Comparison of ENCODE assay signal across 8 cellular contexts in the genomic region with DNA sequence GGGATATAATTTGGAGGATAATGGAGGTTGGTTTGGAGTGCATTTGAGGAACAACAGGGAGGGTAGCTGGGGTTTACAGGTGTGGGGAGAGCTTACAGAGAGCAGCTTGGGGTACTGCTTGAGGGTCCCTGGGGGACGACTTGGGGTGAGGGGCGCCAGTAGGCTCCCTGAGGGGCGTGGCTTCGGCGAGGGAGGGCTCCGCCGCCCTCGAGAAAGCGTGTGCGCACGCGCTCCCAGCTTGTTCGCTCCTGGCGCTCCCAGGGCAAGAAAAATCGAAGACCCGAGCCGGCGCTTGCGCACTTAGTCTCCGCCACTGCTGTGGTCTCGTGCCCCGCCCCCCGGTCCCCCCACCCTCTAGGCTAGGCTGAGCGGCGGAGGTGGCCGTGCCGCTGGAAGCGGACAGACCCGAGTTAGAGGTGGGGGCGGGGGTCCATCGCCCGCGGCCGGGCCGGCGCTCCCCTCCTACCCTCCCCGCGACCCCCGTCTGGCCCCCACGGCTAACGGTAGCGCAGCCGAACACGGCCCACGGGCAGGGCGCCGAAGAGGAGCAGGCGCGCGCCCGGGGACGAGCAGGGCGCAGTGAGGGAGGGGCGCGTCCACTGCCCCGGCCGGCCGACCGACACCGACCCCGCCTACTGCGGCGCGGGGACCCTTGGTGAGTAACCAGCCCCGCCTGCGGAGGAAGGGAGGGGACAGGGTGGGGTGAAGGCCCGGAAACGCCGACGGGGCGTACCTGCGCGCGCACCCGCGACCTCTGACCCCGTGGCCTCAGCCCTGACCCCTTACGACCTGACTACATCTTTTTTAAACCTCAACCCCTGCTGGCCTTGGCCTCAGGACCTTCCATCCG. TPM values are rescaled to one million over a fixed set of nuclear protein-coding genes. Genes with fewer than 3 reads are reported as not detected.
DNase-seq lines count a peak whose midpoint lies in the region; ATAC-seq and TF ChIP-seq lines count a peak whose summit lies in the region.

No MANE protein-coding gene starts in this region.

- peak overlapping the region; percentile 77 for H4K8ac ChIP-seq in mesenchymal stem cell (ENCODE audit: low read length)

- peak overlapping the region in 1 of 2 experiments; percentile 16 for H3K4ac ChIP-seq in mesenchymal stem cell (ENCODE audit: low read depth in 1 of 2, low read length in 2 of 2)

- peak overlapping the region; percentile 69 for H3K9ac ChIP-seq in mesenchymal stem cell (ENCODE audit: low read length)

- H3K27me3 ChIP-seq in ectodermal cell (ENCODE audit: control insufficient read depth, insufficient read depth, low read length, poor library complexity, severe bottlenecking) (no peaks in the 10 kb centered on the region), mesenchymal stem cell (ENCODE audit: control insufficient read depth in 1 of 2, insufficient read depth in 1 of 2, low read length in 2 of 2) (peaks cover 0 to 12% of the 10 kb centered on the region in 2 experiments)

- 1% methylated on average over 75 to 79 of the region's 79 CpGs for WGBS in ectodermal cell, 2 experiments
- 10% methylated on average over 12 of the region's 79 CpGs for WGBS in mesenchymal stem cell

- peak overlapping the region; percentile 91 to 94 for H3K18ac ChIP-seq in mesenchymal stem cell (ENCODE audit: low read depth in 1 of 2, low read length in 2 of 2)

- peak; percentile 73 for DNase-seq in NCI-H2171 (lab: John Stamatoyannopoulos, UW)
- peak; percentile 68 to 72 for DNase-seq in activated CD4-positive, alpha-beta T cell treated with anti-CD3 and anti-CD28 coated beads, Interleukin-2, amount 50 U/mL, for 48 hours
- DNase-seq in mesenchymal stem cell = peak; percentile 68
- peak; percentile 42 to 62 for DNase-seq in stimulated activated CD8-positive, alpha-beta memory T cell treated with anti-CD3 and anti-CD28 coated beads, Interleukin-15, amount 100 ng/mL, for 48 hours (ENCODE audit: low read depth in 2 of 2)
- no peak for DNase-seq in NOMO-1 treated with dmso at 0.1 percent for 144 hours (lab: John Stamatoyannopoulos, UW; ENCODE audit: unreplicated experiment)

- H2AFZ ChIP-seq in mesenchymal stem cell (ENCODE audit: low read depth, low read length) = peak overlapping the region; percentile 47

- H3K4me1 ChIP-seq in ectodermal cell (ENCODE audit: control insufficient read depth, insufficient read depth, low read length) (no peaks in the 10 kb centered on the region), mesenchymal stem cell (ENCODE audit: control insufficient read depth, insufficient read depth, low read depth, low read length) (peaks cover 2% of the 10 kb centered on the region)

- H3K36me3 ChIP-seq in ectodermal cell (ENCODE audit: control insufficient read depth, insufficient read depth, low read length) (no peaks in the 10 kb centered on the region), mesenchymal stem cell (ENCODE audit: control insufficient read depth in 1 of 2, insufficient read depth in 2 of 2, low read depth in 1 of 2, low read length in 2 of 2) (no peaks in the 10 kb centered on the region)

- peak overlapping the region; percentile 61 for H3K4me3 ChIP-seq in ectodermal cell (ENCODE audit: insufficient read depth, low read depth, low read length)
- H3K4me3 ChIP-seq in mesenchymal stem cell (ENCODE audit: insufficient read depth in 1 of 2, low read depth in 1 of 2, low read length in 2 of 2) = peak overlapping the region; percentile 70 to 75

- H3K9me3 ChIP-seq in ectodermal cell (ENCODE audit: control insufficient read depth, low read length) = no peaks in the 10 kb centered on the region
- H3K9me3 ChIP-seq in mesenchymal stem cell (ENCODE audit: control insufficient read depth, low read length) = peaks cover 5% of the 10 kb centered on the region

- ATAC-seq in GM18511 (IDR thresholded peaks at IDR 0.05; ENCODE audit: unreplicated experiment) = peak; percentile 62

- H3K79me1 ChIP-seq in mesenchymal stem cell (replicated peaks; ENCODE audit: low read length, poor library complexity, severe bottlenecking) = peaks cover 5% of the 10 kb centered on the region

- H2BK12ac ChIP-seq in mesenchymal stem cell (ENCODE audit: low read length in 2 of 2) = no peak overlapping the region

- peak overlapping the region; percentile 89 for H4K91ac ChIP-seq in mesenchymal stem cell (ENCODE audit: low read length)

- no peak overlapping the region for H3K23ac ChIP-seq in mesenchymal stem cell (ENCODE audit: low read length in 2 of 2)

- peak overlapping the region; percentile 19 for H2BK5ac ChIP-seq in mesenchymal stem cell (ENCODE audit: low read depth, low read length, poor library complexity, severe bottlenecking)

- peak overlapping the region; percentile 48 for H2BK15ac ChIP-seq in mesenchymal stem cell (ENCODE audit: low read depth, poor library complexity, severe bottlenecking)

- H2BK120ac ChIP-seq in mesenchymal stem cell (ENCODE audit: low read depth, low read length) = peak overlapping the region; percentile 43

- no peak for TF ChIP-seq CTCF in 22Rv1 (IDR thresholded peaks at IDR 0.05)

- H3K14ac ChIP-seq in mesenchymal stem cell (ENCODE audit: low read length in 2 of 2) = peak overlapping the region in 1 of 2 experiments; percentile 87

- H2AK5ac ChIP-seq in mesenchymal stem cell (ENCODE audit: low read length, severe bottlenecking) = no peak overlapping the region

- H3K27ac ChIP-seq in 22Rv1 (0 out of 2 replicates have a peak overlapping the region, but pooled peaks have one; percentile 20), ectodermal cell (ENCODE audit: insufficient read depth, low read depth, low read length, poor library complexity, severe bottlenecking) (peak overlapping the region; percentile 60), mesenchymal stem cell (ENCODE audit: low read length, poor library complexity, severe bottlenecking) (no peak overlapping the region)

- peak overlapping the region; percentile 52 for H3K4me2 ChIP-seq in mesenchymal stem cell (ENCODE audit: low read length, poor library complexity, severe bottlenecking)

RNA-seq across cellular contexts. Expression of gene CCDC120, which starts 5.4 kb away (rescaled TPM):
- 11.7 TPM for polyA plus RNA-seq in ectodermal cell (2013, experiment 1 of 4)
- polyA plus RNA-seq in ectodermal cell (2013, experiment 2 of 4) = 10.6 TPM
- 8.8 TPM for polyA plus RNA-seq in ectodermal cell (2013, experiment 3 of 4)
- 9.3 TPM for polyA plus RNA-seq in ectodermal cell (2013, experiment 4 of 4)
- polyA plus RNA-seq in mesenchymal stem cell (2013, experiment 1 of 2) = 4.3 TPM
- 4.0 TPM for polyA plus RNA-seq in mesenchymal stem cell (2013, experiment 2 of 2)

RNA-seq across cellular contexts. Expression of gene TFE3, which starts 10.3 kb away (rescaled TPM):
- polyA plus RNA-seq in ectodermal cell (2013, experiment 1 of 4) = 25.3 TPM
- 23.0 TPM for polyA plus RNA-seq in ectodermal cell (2013, experiment 2 of 4)
- polyA plus RNA-seq in ectodermal cell (2013, experiment 3 of 4) = 18.9 TPM
- 19.5 TPM for polyA plus RNA-seq in ectodermal cell (2013, experiment 4 of 4)
- polyA plus RNA-seq in mesenchymal stem cell (2013, experiment 1 of 2) = 50.6 TPM
- polyA plus RNA-seq in mesenchymal stem cell (2013, experiment 2 of 2) = 49.6 TPM

RNA-seq across cellular contexts. Expression of gene PRAF2, which starts 20.4 kb away (rescaled TPM):
- 33.3 TPM for polyA plus RNA-seq in ectodermal cell (2013, experiment 1 of 4)
- polyA plus RNA-seq in ectodermal cell (2013, experiment 2 of 4) = 35.0 TPM
- 28.6 TPM for polyA plus RNA-seq in ectodermal cell (2013, experiment 3 of 4)
- 32.5 TPM for polyA plus RNA-seq in ectodermal cell (2013, experiment 4 of 4)
- 124 TPM for polyA plus RNA-seq in mesenchymal stem cell (2013, experiment 1 of 2)
- 128 TPM for polyA plus RNA-seq in mesenchymal stem cell (2013, experiment 2 of 2)

RNA-seq across cellular contexts. Expression of gene WDR45, which starts 26.2 kb away (rescaled TPM):
- polyA plus RNA-seq in ectodermal cell (2013, experiment 1 of 4) = 31.9 TPM
- 28.5 TPM for polyA plus RNA-seq in ectodermal cell (2013, experiment 2 of 4)
- 23.5 TPM for polyA plus RNA-seq in ectodermal cell (2013, experiment 3 of 4)
- polyA plus RNA-seq in ectodermal cell (2013, experiment 4 of 4) = 25.2 TPM
- 55.5 TPM for polyA plus RNA-seq in mesenchymal stem cell (2013, experiment 1 of 2)
- 52.6 TPM for polyA plus RNA-seq in mesenchymal stem cell (2013, experiment 2 of 2)

RNA-seq across cellular contexts. Expression of gene GRIPAP1, which starts 51.4 kb away (rescaled TPM):
- 50.1 TPM for polyA plus RNA-seq in ectodermal cell (2013, experiment 1 of 4)
- polyA plus RNA-seq in ectodermal cell (2013, experiment 2 of 4) = 55.0 TPM
- polyA plus RNA-seq in ectodermal cell (2013, experiment 3 of 4) = 37.3 TPM
- 43.8 TPM for polyA plus RNA-seq in ectodermal cell (2013, experiment 4 of 4)
- 14.9 TPM for polyA plus RNA-seq in mesenchymal stem cell (2013, experiment 1 of 2)
- 14.8 TPM for polyA plus RNA-seq in mesenchymal stem cell (2013, experiment 2 of 2)
